In the genomic region with DNA sequence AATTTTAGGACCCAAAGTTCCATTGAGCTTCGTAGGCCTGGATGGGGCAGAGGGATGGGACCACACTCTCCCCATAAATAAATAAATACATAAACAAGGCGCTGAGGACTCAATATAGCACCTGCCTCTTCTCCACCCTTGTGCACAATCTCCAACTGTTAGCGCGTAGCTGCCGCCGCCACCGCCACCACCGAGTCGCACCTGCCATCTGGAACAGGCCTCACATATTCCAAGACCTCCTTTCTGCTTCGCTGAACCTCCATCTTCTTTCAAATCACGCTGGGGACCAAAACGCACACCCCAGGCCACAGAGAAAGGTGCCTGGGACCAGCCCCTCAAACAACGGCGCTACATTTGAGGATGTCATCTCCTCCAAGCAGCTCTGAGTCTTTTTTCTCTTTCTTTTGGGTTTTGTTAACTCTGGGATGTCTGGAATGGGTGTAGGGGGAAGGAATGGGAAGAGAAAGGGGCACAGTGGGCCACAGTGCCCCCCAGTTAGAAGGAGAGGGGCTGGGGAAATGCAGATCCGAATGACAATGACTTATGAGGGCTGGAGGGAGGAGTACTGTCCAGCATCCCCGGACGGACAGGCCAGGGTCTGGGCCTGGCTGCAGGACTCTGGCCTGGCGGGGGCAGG, we compare ENCODE assay signal across 9 cellular contexts. TPM values are rescaled to one million over a fixed set of nuclear protein-coding genes. Genes with fewer than 3 reads are reported as not detected.
DNase-seq lines count a peak whose midpoint lies in the region; ATAC-seq and TF ChIP-seq lines count a peak whose summit lies in the region.
"Had no signal": no experiment of that assay in that cellular context is flagged by ENCODE, and none has a peak within 500 bp of the region (broad histone marks: within the 10 kb centered on the region; RNA-seq: fewer than 3 reads in every experiment).

No MANE protein-coding gene starts in this region.

- peak overlapping the region; percentile 97 for H3K27ac Mint-ChIP-seq in CD8-positive, alpha-beta T cell
- H3K27ac Mint-ChIP-seq in T-helper 2 cell treated with Interferon-gamma antibody and Interleukin-4, amounts not matched to agents 5 μg/mL and 100 μg/mL, for 36 hours, result peak overlapping the region; percentile 98
- H3K27ac Mint-ChIP-seq in memory B cell, result peak overlapping the region; percentile 96

- no peaks in the 10 kb centered on the region for H3K27me3 Mint-ChIP-seq in CD8-positive, alpha-beta T cell (ENCODE audit: low read depth)
- no peaks in the 10 kb centered on the region for H3K27me3 Mint-ChIP-seq in T-helper 2 cell treated with Interferon-gamma antibody and Interleukin-4, amounts not matched to agents 5 μg/mL and 100 μg/mL, for 36 hours (ENCODE audit: low read depth)
- H3K27me3 Mint-ChIP-seq in memory B cell, result no peaks in the 10 kb centered on the region

- ATAC-seq in CD8-positive, alpha-beta T cell, result no peak
- ATAC-seq in memory B cell (ENCODE audit: low read depth) (no peak), GM21447 (IDR thresholded peaks at IDR 0.05; ENCODE audit: unreplicated experiment) (no peak), HG03135 (IDR thresholded peaks at IDR 0.05; ENCODE audit: unreplicated experiment) (no peak), GM19324 (IDR thresholded peaks at IDR 0.05; ENCODE audit: low FRiP score, unreplicated experiment) (no peak), sciatic nerve (no peak)

- H3K9me3 Mint-ChIP-seq in CD8-positive, alpha-beta T cell, result no peaks in the 10 kb centered on the region
- no peaks in the 10 kb centered on the region for H3K9me3 Mint-ChIP-seq in T-helper 2 cell treated with Interferon-gamma antibody and Interleukin-4, amounts not matched to agents 5 μg/mL and 100 μg/mL, for 36 hours
- no peaks in the 10 kb centered on the region for H3K9me3 Mint-ChIP-seq in memory B cell

- 0 out of 2 replicates have a peak, but pooled peaks cover 5% of the 10 kb centered on the region for H4K20me1 ChIP-seq in Karpas-422 (ENCODE audit: insufficient read depth, low read depth, low read length)

- no peak overlapping the region for H2AFZ ChIP-seq in Karpas-422 (ENCODE audit: low read length)

- H3K36me3 ChIP-seq in CD8-positive, alpha-beta T cell (ENCODE audit: insufficient read depth, low read length), result no peaks in the 10 kb centered on the region
- no peaks in the 10 kb centered on the region for H3K36me3 ChIP-seq in Karpas-422 (ENCODE audit: insufficient read depth, low read length)
- H3K36me3 ChIP-seq: SJSA1 had no signal

- CTCF ChIA-PET in CD8-positive, alpha-beta T cell (lab: Charles Lee), result interaction anchor here (0.6 to 15.6 kb wide), 5 partner anchors 10 to 157 kb away, joined by 3 to 235 read pairs (median 3); no protein-coding TSS in a partner anchor

- H3K36me3 Mint-ChIP-seq in CD8-positive, alpha-beta T cell, result peaks cover 5% of the 10 kb centered on the region
- H3K36me3 Mint-ChIP-seq in T-helper 2 cell treated with Interferon-gamma antibody and Interleukin-4, amounts not matched to agents 5 μg/mL and 100 μg/mL, for 36 hours (ENCODE audit: low read depth), result peaks cover 38% of the 10 kb centered on the region
- H3K36me3 Mint-ChIP-seq in memory B cell, result no peaks in the 10 kb centered on the region

- H3K4me3 ChIP-seq in CD8-positive, alpha-beta T cell (ENCODE audit: low read depth, low read length), result peak overlapping the region; percentile 33
- H3K4me3 ChIP-seq in Karpas-422 (ENCODE audit: low read length), result no peak overlapping the region; the same call in 1 of the 2 replicates

- H3K4me1 Mint-ChIP-seq in CD8-positive, alpha-beta T cell (ENCODE audit: low read depth), result peaks cover 84% of the 10 kb centered on the region
- peaks cover 66% of the 10 kb centered on the region for H3K4me1 Mint-ChIP-seq in T-helper 2 cell treated with Interferon-gamma antibody and Interleukin-4, amounts not matched to agents 5 μg/mL and 100 μg/mL, for 36 hours (ENCODE audit: low read depth)
- peaks cover 43% of the 10 kb centered on the region for H3K4me1 Mint-ChIP-seq in memory B cell

- no peak for TF ChIP-seq CTCF in CD8-positive, alpha-beta T cell (IDR thresholded peaks at IDR 0.05)

- intact Hi-C loops in CD8-positive, alpha-beta T cell (cut with DNase I, micrococcal nuclease), result loop anchor here (1.0 to 5.0 kb wide), 3 partner anchors 50 to 432 kb away; a partner anchor contains a TSS
- intact Hi-C loops in sciatic nerve (cut with DNase I), result no loop called here

- peak overlapping the region; percentile 71 for H3K4me2 ChIP-seq in Karpas-422 (ENCODE audit: low read depth, low read length, poor library complexity, severe bottlenecking)

- no peaks in the 10 kb centered on the region for H3K9me3 ChIP-seq in CD8-positive, alpha-beta T cell (ENCODE audit: low read length)
- H3K9me3 ChIP-seq in Karpas-422 (ENCODE audit: low read length), result no peaks in the 10 kb centered on the region
- H3K9me3 ChIP-seq: SJSA1 had no signal

- peak overlapping the region; percentile 82 for H3K4me3 Mint-ChIP-seq in CD8-positive, alpha-beta T cell
- H3K4me3 Mint-ChIP-seq in T-helper 2 cell treated with Interferon-gamma antibody and Interleukin-4, amounts not matched to agents 5 μg/mL and 100 μg/mL, for 36 hours, result peak overlapping the region; percentile 87
- H3K4me3 Mint-ChIP-seq in memory B cell, result peak overlapping the region; percentile 87

- no peak overlapping the region for H3K9ac ChIP-seq in Karpas-422 (ENCODE audit: low read length)

- H3K79me2 ChIP-seq in Karpas-422 (ENCODE audit: low read length), result no peaks in the 10 kb centered on the region

- POLR2A ChIA-PET in CD8-positive, alpha-beta T cell (lab: Charles Lee), result interaction anchor here (0.6 to 12.1 kb wide), 8 partner anchors 10 to 110 kb away, joined by 3 to 187 read pairs (median 6); a partner anchor contains a TSS

- DNase-seq in CD8-positive, alpha-beta T cell, result peak in 4 of 7 experiments; percentile 36 to 64 (median 48)
- DNase-seq in Karpas-422, result no peak
- no peak for DNase-seq in T-helper 2 cell treated with Interferon-gamma antibody and Interleukin-4, amounts not matched to agents 5 μg/mL and 100 μg/mL, for 36 hours (ENCODE audit: low spot score)
- no peak for DNase-seq in memory B cell (ENCODE audit: low spot score in 2 of 2)
- DNase-seq in sciatic nerve (ENCODE audit: low spot score), result no peak

- peak overlapping the region; percentile 52 for H3K27ac ChIP-seq in CD8-positive, alpha-beta T cell (ENCODE audit: low read depth, low read length)
- H3K27ac ChIP-seq in Karpas-422 (ENCODE audit: low read length), result no peak overlapping the region
- H3K27ac ChIP-seq: SJSA1 had no signal

- H3K27me3 ChIP-seq in CD8-positive, alpha-beta T cell (ENCODE audit: insufficient read depth, low read length), result no peaks in the 10 kb centered on the region
- H3K27me3 ChIP-seq in Karpas-422 (ENCODE audit: low read length), result peaks cover 2% of the 10 kb centered on the region; the same call in 1 of the 2 replicates
- H3K27me3 ChIP-seq: SJSA1 had no signal

- peaks cover 79% of the 10 kb centered on the region for H3K4me1 ChIP-seq in CD8-positive, alpha-beta T cell (ENCODE audit: insufficient read depth, low read length)
- H3K4me1 ChIP-seq in Karpas-422 (ENCODE audit: low read length), result peaks cover 17% of the 10 kb centered on the region

- H3K9me2 ChIP-seq in Karpas-422 (replicated peaks; ENCODE audit: insufficient read depth, low read length), result no peaks in the 10 kb centered on the region

RNA-seq across cellular contexts. Expression of a gene that starts 49.7 kb away (rescaled TPM):
- 10 to 100 TPM; 39.1 to 39.7 TPM for total RNA-seq in CD8-positive, alpha-beta T cell
- 0.25 and 1.5 TPM in 2 replicates for total RNA-seq in Karpas-422 (2014; rRNA removed; shearing (Covaris generic); ENCODE audit: low replicate concordance)
- 39.4 TPM for total RNA-seq in sciatic nerve

Comparison
In these comparisons a context has a peak if more than half of its experiments do, and no peak if none do; other contexts are left out.
1. DNase-seq: peak in CD8-positive, alpha-beta T cell (4 of 7); none in Karpas-422 (single experiment), T-helper 2 cell treated with Interferon-gamma antibody and Interleukin-4, amounts not matched to agents 5 μg/mL and 100 μg/mL, for 36 hours (single experiment), memory B cell (0 of 2) and sciatic nerve (single experiment).
2. RNA of a gene that starts 49.7 kb away (total RNA-seq): 39.1 to 39.7 TPM in CD8-positive, alpha-beta T cell and 39.4 TPM in sciatic nerve (single experiment); 0.25 to 1.5 TPM in Karpas-422; every median in the first group is over 10 times any median in the second.
3. Peak in every context shown above with its lines, with median percentiles within 50 percentile points of each other: H3K27ac Mint-ChIP-seq and H3K4me3 Mint-ChIP-seq.